12 cellular contexts compared by ENCODE assay signal in the genomic region with DNA sequence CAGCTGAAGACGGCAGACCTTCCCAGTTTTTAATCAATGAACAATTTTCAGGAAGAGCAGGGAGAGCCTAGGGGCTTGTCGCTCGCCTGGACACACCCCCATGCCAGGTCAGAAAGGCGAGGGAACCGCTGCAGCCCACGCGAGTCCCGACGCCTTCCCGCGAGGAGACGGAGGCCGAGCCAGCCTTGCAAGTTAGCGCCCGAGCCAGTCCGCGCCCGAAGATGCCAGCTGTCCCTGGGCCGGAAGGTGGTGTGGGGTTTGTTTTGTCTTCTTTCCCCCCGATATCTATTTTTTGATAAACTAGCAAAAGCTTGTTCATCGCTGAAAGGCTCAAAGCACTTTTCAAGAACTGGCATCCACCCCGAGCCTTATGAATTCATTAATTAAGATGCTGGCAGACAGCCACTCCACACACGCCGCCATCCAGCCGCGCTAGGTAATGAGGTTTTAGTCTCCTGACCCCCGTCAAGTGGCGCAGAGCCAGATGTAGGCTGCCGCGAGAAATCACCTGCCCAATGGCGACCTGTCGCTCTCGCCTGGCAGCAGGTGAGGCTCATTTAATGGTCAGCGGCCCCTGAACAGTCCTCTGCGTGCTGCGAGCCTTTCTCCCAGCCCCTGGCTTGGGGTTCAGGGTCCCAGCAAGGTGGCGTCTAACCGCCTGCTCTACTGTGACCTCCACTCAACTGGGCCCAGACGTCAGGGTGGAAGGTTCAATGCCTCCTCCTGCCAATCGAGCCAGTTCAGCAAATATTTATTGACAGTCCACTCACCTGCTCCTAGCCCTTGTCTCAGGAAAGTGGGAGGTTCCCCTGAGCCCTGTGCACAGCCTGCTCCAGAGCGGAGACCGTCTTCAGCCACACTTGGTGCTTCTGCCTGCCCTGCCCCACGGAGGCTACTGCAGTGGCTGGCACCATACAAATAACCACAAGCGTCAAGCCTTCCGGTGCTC. TPM values are rescaled to one million over a fixed set of nuclear protein-coding genes. Genes with fewer than 3 reads are reported as not detected.
DNase-seq lines count a peak whose midpoint lies in the region; ATAC-seq and TF ChIP-seq lines count a peak whose summit lies in the region.
"Had no signal": no experiment of that assay in that cellular context is flagged by ENCODE, and none has a peak within 500 bp of the region (broad histone marks: within the 10 kb centered on the region; RNA-seq: fewer than 3 reads in every experiment).

No MANE protein-coding gene starts in this region.

- H3K4me3 Mint-ChIP-seq in CD4-positive, alpha-beta memory T cell = peak overlapping the region in 7 of 8 donors; percentile 20 to 82 (median 40)
- peak overlapping the region; percentile 72 for H3K4me3 Mint-ChIP-seq in glutamatergic neuron (ENCODE audit: unreplicated experiment)

- H3K79me2 ChIP-seq in SK-N-SH (ENCODE audit: insufficient read depth) = no peaks in the 10 kb centered on the region; the same call in 1 of the 2 replicates

- peaks cover 94% of the 10 kb centered on the region for H3K4me1 ChIP-seq in CD4-positive, alpha-beta memory T cell (ENCODE audit: insufficient read depth, low read length)
- peaks cover 0 to 68% of the 10 kb centered on the region in 2 experiments; a peak in 2 of 4 replicates for H3K4me1 ChIP-seq in SK-N-SH (ENCODE audit: control insufficient read depth in 1 of 2, insufficient read depth in 2 of 2, low read depth in 1 of 2, low read length in 1 of 2)

- no peak overlapping the region for H3K4me2 ChIP-seq in SK-N-SH

- intact Hi-C loops in CD4-positive, alpha-beta memory T cell (cut with micrococcal nuclease) = no loop called here

- CTCF ChIA-PET in CD4-positive, alpha-beta memory T cell (lab: Charles Lee; ENCODE audit: partially characterized antibody) = interaction anchor here (2.1 to 6.2 kb wide), 5 partner anchors 9 to 65 kb away, joined by 6 to 54 read pairs (median 15); no protein-coding TSS in a partner anchor
- CTCF ChIA-PET in SK-N-SH (lab: Yijun Ruan, JAX) = interaction anchor here (0.6 to 9.1 kb wide), 8 partner anchors 13 to 1078 kb away, joined by 3 to 88 read pairs (median 4); no protein-coding TSS in a partner anchor

- WGBS in SK-N-SH (ENCODE audit: low lambda C conversion rate) = 93% methylated on average over 41 of the region's 45 CpGs

- H2AFZ ChIP-seq in SK-N-SH (ENCODE audit: low read depth) = no peak overlapping the region

- no peaks in the 10 kb centered on the region for H4K20me1 ChIP-seq in SK-N-SH (ENCODE audit: insufficient read depth)

- no peaks in the 10 kb centered on the region for H3F3A ChIP-seq in SK-N-SH (replicated peaks; ENCODE audit: insufficient read depth)

- TF ChIP-seq CTCF in glutamatergic neuron (IDR thresholded peaks at IDR 0.05; ENCODE audit: partially characterized antibody, unreplicated experiment) = no peak
- no peak for TF ChIP-seq CTCF in SK-N-SH (IDR thresholded peaks at IDR 0.05)
- TF ChIP-seq CTCF in coronary artery (IDR thresholded peaks at IDR 0.05) = no peak

- peaks cover 5 to 14% of the 10 kb centered on the region in 2 donors for H3K36me3 Mint-ChIP-seq in CD4-positive, alpha-beta memory T cell
- no peaks in the 10 kb centered on the region for H3K36me3 Mint-ChIP-seq in glutamatergic neuron (ENCODE audit: unreplicated experiment)

- no peaks in the 10 kb centered on the region for H3K9me2 ChIP-seq in SK-N-SH

- no peak for TF ChIP-seq EP300 in SK-N-SH (IDR thresholded peaks at IDR 0.05; ENCODE audit: borderline replicate concordance in 1 of 2, low read depth in 1 of 2, low read length in 1 of 2)

- no peaks in the 10 kb centered on the region for H3K27me3 ChIP-seq in CD4-positive, alpha-beta memory T cell (ENCODE audit: insufficient read depth, low read length)
- no peaks in the 10 kb centered on the region for H3K27me3 ChIP-seq in SK-N-SH (ENCODE audit: insufficient read depth)

- H3K4me3 ChIP-seq in CD4-positive, alpha-beta memory T cell (ENCODE audit: low read length in 2 of 2) = no peak overlapping the region
- H3K4me3 ChIP-seq in SK-N-SH (ENCODE audit: low read depth in 2 of 2, low read length in 1 of 2) (no peak overlapping the region), coronary artery (no peak overlapping the region)

- ATAC-seq in HG03095 (IDR thresholded peaks at IDR 0.05; ENCODE audit: unreplicated experiment) = no peak
- ATAC-seq: left cardiac atrium had no signal

- H3K9me3 ChIP-seq in CD4-positive, alpha-beta memory T cell (ENCODE audit: control insufficient read depth in 1 of 2, low read length in 2 of 2) = no peaks in the 10 kb centered on the region
- no peaks in the 10 kb centered on the region for H3K9me3 ChIP-seq in SK-N-SH

- no peak overlapping the region for H3K9ac ChIP-seq in SK-N-SH

- peaks cover 49 to 97% (median 86%) of the 10 kb centered on the region in 4 donors for H3K4me1 Mint-ChIP-seq in CD4-positive, alpha-beta memory T cell
- H3K4me1 Mint-ChIP-seq in glutamatergic neuron (ENCODE audit: low read depth, unreplicated experiment) = peaks cover 44% of the 10 kb centered on the region

- no peak overlapping the region for H3K27ac ChIP-seq in CD4-positive, alpha-beta memory T cell (ENCODE audit: low read depth, low read length)
- H3K27ac ChIP-seq in SK-N-SH (ENCODE audit: low read depth in 2 of 2, low read length in 1 of 2) (peak overlapping the region in 1 of 2 experiments; percentile 99; a peak in 2 of 4 replicates), coronary artery (no peak overlapping the region)

- POLR2A ChIA-PET in CD4-positive, alpha-beta memory T cell (lab: Charles Lee; ENCODE audit: partially characterized antibody) = interaction anchor here (0.7 to 23.5 kb wide), 4 partner anchors 8 to 54 kb away, joined by 3 to 977 read pairs (median 56); partner anchors contain the start of gene CCDC167
- POLR2A ChIA-PET in SK-N-SH (lab: Yijun Ruan, JAX) = interaction anchor here (1.2 kb wide), 1 partner anchor 43 kb away, joined by 3 read pairs; no protein-coding TSS in a partner anchor

- no peak for TF ChIP-seq RAD21 in SK-N-SH (IDR thresholded peaks at IDR 0.05; ENCODE audit: low read length)

- H3K36me3 ChIP-seq in CD4-positive, alpha-beta memory T cell (ENCODE audit: insufficient read depth, low read length) = no peaks in the 10 kb centered on the region
- no peaks in the 10 kb centered on the region for H3K36me3 ChIP-seq in SK-N-SH (replicated peaks in 1 of 2; ENCODE audit: control insufficient read depth in 1 of 2, insufficient read depth in 2 of 2, low read length in 1 of 2)

- H3K9me3 Mint-ChIP-seq in CD4-positive, alpha-beta memory T cell = no peaks in the 10 kb centered on the region
- peaks cover 6% of the 10 kb centered on the region for H3K9me3 Mint-ChIP-seq in glutamatergic neuron (ENCODE audit: unreplicated experiment)

- peak overlapping the region; percentile 87 to 99 (median 97) for H3K27ac Mint-ChIP-seq in CD4-positive, alpha-beta memory T cell
- peak overlapping the region; percentile 85 for H3K27ac Mint-ChIP-seq in glutamatergic neuron (ENCODE audit: unreplicated experiment)

- no peak for DNase-seq in CD4-positive, alpha-beta memory T cell
- DNase-seq in NCI-H1092 treated with DMSO at 0.1 percent for 48 hours (lab: John Stamatoyannopoulos, UW) (peak; percentile 94), NCI-H446 treated with DMSO at 0.1 percent for 48 hours (lab: John Stamatoyannopoulos, UW) (peak; percentile 68), glutamatergic neuron (no peak), SK-N-SH (no peak), GF-D8 (lab: John Stamatoyannopoulos, UW) (no peak), coronary artery (ENCODE audit: low spot score) (no peak)
- DNase-seq: effector CD4-positive, alpha-beta T cell; left cardiac atrium; NCI-H526 treated with DMSO at 0.1 percent for 48 hours; SIG-M5 had no signal

- H3K27me3 Mint-ChIP-seq in CD4-positive, alpha-beta memory T cell = no peaks in the 10 kb centered on the region
- H3K27me3 Mint-ChIP-seq in glutamatergic neuron (ENCODE audit: unreplicated experiment) = peaks cover 6% of the 10 kb centered on the region

TF ChIP-seq in SK-N-SH, 30 proteins besides CTCF, POLR2A, EP300 and RAD21 (continues in another document):
- no peak for TF ChIP-seq PBX3 (IDR thresholded peaks at IDR 0.05)
- no peak for TF ChIP-seq GATA2 (CRISPR knock-in tag; IDR thresholded peaks at IDR 0.05)
- no peak for TF ChIP-seq ELF1 (IDR thresholded peaks at IDR 0.05)
- no peak for TF ChIP-seq NRF1 (IDR thresholded peaks at IDR 0.05; ENCODE audit: low read depth, low read length)
- no peak for TF ChIP-seq MXI1 (IDR thresholded peaks at IDR 0.05; ENCODE audit: low read depth, low read length)

RNA-seq across cellular contexts. Expression of gene CCDC167, which starts 6.4 kb away (rescaled TPM):
- total RNA-seq in CD4-positive, alpha-beta memory T cell = 10 to 100 TPM; 25.1 to 27.8 TPM
- polyA plus RNA-seq in CD4-positive, alpha-beta memory T cell = 100 to 1,000 TPM; 151 to 226 TPM
- 58.4 TPM for total RNA-seq in glutamatergic neuron (ENCODE audit: unreplicated experiment)
- polyA plus RNA-seq in SK-N-SH (2012; rRNA removed) = 49.1 and 63.2 TPM in 2 replicates
- polyA plus RNA-seq in SK-N-SH (2012; cell fraction: cytosol; rRNA removed) = 50.1 and 62.9 TPM in 2 replicates
- 17.7 and 37.0 TPM in 2 replicates for polyA plus RNA-seq in SK-N-SH (2012; cell fraction: nucleus; rRNA removed)

Comparison
In these comparisons a context has a peak if more than half of its experiments do, and no peak if none do; other contexts are left out.
1. DNase-seq: peak in NCI-H1092 treated with DMSO at 0.1 percent for 48 hours (single experiment) and NCI-H446 treated with DMSO at 0.1 percent for 48 hours (single experiment); none in CD4-positive, alpha-beta memory T cell (0 of 5), glutamatergic neuron (single experiment), SK-N-SH (single experiment), GF-D8 (single experiment) and coronary artery (single experiment).